8 cellular contexts compared by ENCODE assay signal in the genomic region with DNA sequence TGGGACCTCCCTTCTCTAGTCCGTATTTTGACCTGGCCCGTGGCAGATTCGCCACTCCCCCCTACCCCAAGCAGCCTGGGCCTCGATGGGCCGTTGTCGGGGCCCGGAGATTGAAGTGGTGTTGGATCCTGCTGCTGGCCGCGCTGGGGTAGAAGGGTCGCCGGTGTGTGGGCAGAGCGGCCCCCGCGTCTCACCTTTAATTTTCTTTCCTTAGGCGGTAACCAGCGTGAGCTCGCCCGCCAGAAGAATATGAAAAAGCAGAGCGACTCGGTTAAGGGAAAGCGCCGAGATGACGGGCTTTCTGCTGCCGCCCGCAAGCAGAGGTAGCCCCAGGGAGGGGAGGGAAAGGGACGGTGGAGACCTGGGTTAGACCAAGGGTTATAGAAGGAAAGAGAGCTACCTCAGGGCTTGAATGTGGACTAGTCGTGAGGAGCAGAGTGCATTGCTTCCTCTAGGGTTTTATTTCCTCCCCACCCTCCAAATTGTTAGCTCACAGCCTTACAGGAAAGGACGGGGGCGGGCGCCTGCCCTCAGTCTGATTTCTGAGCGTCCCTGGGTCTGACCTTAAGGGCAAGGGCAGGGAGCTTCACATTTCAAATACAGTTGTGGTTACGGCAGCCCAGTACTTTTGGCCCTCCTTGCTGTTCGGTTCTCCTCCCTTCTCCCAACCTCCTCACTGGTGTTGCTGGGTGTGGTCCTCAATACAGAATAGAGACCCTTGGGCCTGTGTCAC.
DNase-seq lines count a peak whose midpoint lies in the region; ATAC-seq, FAIRE-seq and TF ChIP-seq lines count a peak whose summit lies in the region.

No MANE protein-coding gene starts in this region.

- ATAC-seq in HG03095 (IDR thresholded peaks at IDR 0.05; ENCODE audit: unreplicated experiment), result no peak
- no peak for ATAC-seq in GM19351 (IDR thresholded peaks at IDR 0.05; ENCODE audit: unreplicated experiment)

- H3K4me3 ChIP-seq in endocrine pancreas (ENCODE audit: control insufficient read depth, insufficient read depth, low read length) (peak overlapping the region; percentile 71), mucosa of rectum (ENCODE audit: low read length in 2 of 2) (peak overlapping the region; percentile 98 to 99)

- H3K9ac ChIP-seq in endocrine pancreas (ENCODE audit: control insufficient read depth, insufficient read depth, low read length) (peak overlapping the region; percentile 99), mucosa of rectum (ENCODE audit: low read depth in 1 of 2, low read length in 2 of 2) (peak overlapping the region; percentile 100)

- no peaks in the 10 kb centered on the region for H3K27me3 ChIP-seq in endocrine pancreas (ENCODE audit: control insufficient read depth, insufficient read depth, low read length)
- H3K27me3 ChIP-seq in mucosa of rectum (ENCODE audit: control insufficient read depth in 2 of 2, insufficient read depth in 2 of 2, low read length in 2 of 2), result no peaks in the 10 kb centered on the region

- no peak for TF ChIP-seq CTCF in VCaP (conservative IDR thresholded peaks at IDR 0.05)

- H3K27ac ChIP-seq in VCaP (peak overlapping the region; percentile 93), mucosa of rectum (ENCODE audit: low read depth in 2 of 2, low read length in 2 of 2) (peak overlapping the region; percentile 99)

- H3K9me3 ChIP-seq in endocrine pancreas (ENCODE audit: control insufficient read depth, low read length) (no peaks in the 10 kb centered on the region), mucosa of rectum (ENCODE audit: control insufficient read depth in 2 of 2, low read length in 2 of 2) (no peaks in the 10 kb centered on the region)

- H3K36me3 ChIP-seq in endocrine pancreas (ENCODE audit: control insufficient read depth, insufficient read depth, low read length), result no peaks in the 10 kb centered on the region
- H3K36me3 ChIP-seq in mucosa of rectum (ENCODE audit: control insufficient read depth in 2 of 2, insufficient read depth in 2 of 2, low read length in 2 of 2), result peaks cover 40 to 41% of the 10 kb centered on the region in 2 donors

- no peak for FAIRE-seq in urothelium cell line (lab: Jason Lieb, UNC)

- peak; percentile 29 for DNase-seq in stimulated activated CD4-positive, alpha-beta T cell treated with anti-CD3 and anti-CD28 coated beads, Interleukin-4, amount 100 ng/mL, for 1 hour
- no peak for DNase-seq in stimulated activated CD4-positive, alpha-beta T cell treated with anti-CD3 and anti-CD28 coated beads, Interleukin-1b, Interleukin-23, amount 100 ng/mL, for 48 hours
- DNase-seq in urothelium cell line (ENCODE audit: low spot score), result peak; percentile 25

- H3K4me1 ChIP-seq in endocrine pancreas (ENCODE audit: control insufficient read depth, insufficient read depth, low read length), result no peaks in the 10 kb centered on the region
- H3K4me1 ChIP-seq in mucosa of rectum (ENCODE audit: control insufficient read depth in 2 of 2, insufficient read depth in 2 of 2, low read length in 2 of 2), result peaks cover 26 to 27% of the 10 kb centered on the region in 2 donors
